22 cellular contexts compared by ENCODE assay signal in genomic region chr10:116039604-116040003, GRCh38.
DNase-seq lines count a peak whose midpoint lies in the region; TF ChIP-seq lines count a peak whose summit lies in the region.
"Had no signal": no experiment of that assay in that cellular context is flagged by ENCODE, and none has a peak within 500 bp of the region (broad histone marks: within the 10 kb centered on the region; RNA-seq: fewer than 3 reads in every experiment).

No MANE protein-coding gene starts in this region.

- POLR2A ChIA-PET in activated CD4-positive, alpha-beta memory T cell treated with anti-CD3 and anti-CD28 coated beads, Interleukin-2, amount 10 ng/mL, durations not matched to agents 7 days and 5 days (lab: Charles Lee): no interaction called here

- H3K79me2 ChIP-seq in Loucy (ENCODE audit: insufficient read depth, low read length): no peaks in the 10 kb centered on the region

- H3K9me3 ChIP-seq in Loucy (ENCODE audit: insufficient read depth, low read depth, low read length): no peaks in the 10 kb centered on the region
- H3K9me3 ChIP-seq: BE2C, BLaER1 had no signal

- peak overlapping the region; percentile 5; the same call in 1 of the 2 replicates for H2AFZ ChIP-seq in Loucy (ENCODE audit: low read length)

- no peak for TF ChIP-seq CTCF in Loucy (conservative IDR thresholded peaks at IDR 0.05; ENCODE audit: low read length)

- no peaks in the 10 kb centered on the region for H3K36me3 ChIP-seq in Loucy (ENCODE audit: insufficient read depth, low read length)
- H3K36me3 ChIP-seq: BE2C, BLaER1 had no signal

- no peaks in the 10 kb centered on the region for H3K27me3 Mint-ChIP-seq in activated CD4-positive, alpha-beta memory T cell treated with anti-CD3 and anti-CD28 coated beads, Interleukin-2, amount 10 ng/mL, durations not matched to agents 7 days and 5 days
- H3K27me3 Mint-ChIP-seq: CD4-positive, alpha-beta memory T cell; CD4-positive, CD25-positive, alpha-beta regulatory T cell; CD8-positive, alpha-beta memory T cell had no signal

- H3K4me1 Mint-ChIP-seq in activated CD4-positive, alpha-beta memory T cell treated with anti-CD3 and anti-CD28 coated beads, Interleukin-2, amount 10 ng/mL, durations not matched to agents 7 days and 5 days: no peaks in the 10 kb centered on the region
- H3K4me1 Mint-ChIP-seq: CD14-positive monocyte; CD4-positive, alpha-beta memory T cell; CD4-positive, CD25-positive, alpha-beta regulatory T cell; CD8-positive, alpha-beta memory T cell had no signal

- no peaks in the 10 kb centered on the region for H3K36me3 Mint-ChIP-seq in activated CD4-positive, alpha-beta memory T cell treated with anti-CD3 and anti-CD28 coated beads, Interleukin-2, amount 10 ng/mL, durations not matched to agents 7 days and 5 days (ENCODE audit: low read depth)
- H3K36me3 Mint-ChIP-seq: CD14-positive monocyte; CD4-positive, alpha-beta memory T cell; CD4-positive, CD25-positive, alpha-beta regulatory T cell; CD8-positive, alpha-beta memory T cell had no signal

- CTCF ChIA-PET in activated CD4-positive, alpha-beta memory T cell treated with anti-CD3 and anti-CD28 coated beads, Interleukin-2, amount 10 ng/mL, durations not matched to agents 7 days and 5 days (lab: Charles Lee): no interaction called here

- H3K27ac Mint-ChIP-seq in activated CD4-positive, alpha-beta memory T cell treated with anti-CD3 and anti-CD28 coated beads, Interleukin-2, amount 10 ng/mL, durations not matched to agents 7 days and 5 days: no peak overlapping the region
- H3K27ac Mint-ChIP-seq: CD14-positive monocyte; CD4-positive, alpha-beta memory T cell; CD4-positive, CD25-positive, alpha-beta regulatory T cell; CD8-positive, alpha-beta memory T cell had no signal

- H3K4me2 ChIP-seq in Loucy (ENCODE audit: low read depth, low read length, poor library complexity, severe bottlenecking): no peak overlapping the region
- H3K4me2 ChIP-seq: BLaER1 had no signal

- H3K4me1 ChIP-seq in Loucy (ENCODE audit: insufficient read depth, low read length, poor library complexity, severe bottlenecking): peaks cover 19% of the 10 kb centered on the region
- H3K4me1 ChIP-seq: BE2C had no signal

- H3K9me2 ChIP-seq in Loucy (replicated peaks; ENCODE audit: low read depth, low read length): no peaks in the 10 kb centered on the region

- H3K4me3 Mint-ChIP-seq in activated CD4-positive, alpha-beta memory T cell treated with anti-CD3 and anti-CD28 coated beads, Interleukin-2, amount 10 ng/mL, durations not matched to agents 7 days and 5 days: no peak overlapping the region
- H3K4me3 Mint-ChIP-seq: CD14-positive monocyte; CD4-positive, alpha-beta memory T cell; CD4-positive, CD25-positive, alpha-beta regulatory T cell; CD8-positive, alpha-beta memory T cell had no signal

- H3K9ac ChIP-seq in Loucy (ENCODE audit: low read depth, low read length, poor library complexity, severe bottlenecking): no peak overlapping the region
- H3K9ac ChIP-seq: BLaER1 had no signal

- peaks cover 2% of the 10 kb centered on the region for H3K9me3 Mint-ChIP-seq in activated CD4-positive, alpha-beta memory T cell treated with anti-CD3 and anti-CD28 coated beads, Interleukin-2, amount 10 ng/mL, durations not matched to agents 7 days and 5 days

- no peaks in the 10 kb centered on the region for H4K20me1 ChIP-seq in Loucy (ENCODE audit: insufficient read depth, low read length, poor library complexity, severe bottlenecking)
- H4K20me1 ChIP-seq: BLaER1 had no signal

- H3F3A ChIP-seq in Loucy (ENCODE audit: low read depth): no peaks in the 10 kb centered on the region

- H3K4me3 ChIP-seq in Loucy (ENCODE audit: low read length, poor library complexity, severe bottlenecking): no peak overlapping the region
- H3K4me3 ChIP-seq: BLaER1, GM12878 had no signal

- DNase-seq in renal cortical epithelial cell (ENCODE audit: low read depth): peak; percentile 3
- DNase-seq in putamen (ENCODE audit: low spot score): no peak
- no peak for DNase-seq in activated CD4-positive, alpha-beta memory T cell treated with anti-CD3 and anti-CD28 coated beads, Interleukin-2, amount 10 ng/mL, durations not matched to agents 7 days and 5 days
- DNase-seq in NCI-H1694 treated with DMSO at 0.1 percent for 48 hours (lab: John Stamatoyannopoulos, UW): no peak
- DNase-seq: 8988T; BE2C; C1 segment of cervical spinal cord; CD4-positive, alpha-beta memory T cell; CD4-positive, CD25-positive, alpha-beta regulatory T cell; CD8-positive, alpha-beta memory T cell; COR-L47; DMS 273 treated with DMSO at 0.1 percent for 48 hours; DMS153; DMS53; DMS79; DND-41; EL; GDM1 had no signal

- H3K27me3 ChIP-seq in Loucy (ENCODE audit: insufficient read depth, low read length, poor library complexity, severe bottlenecking): no peaks in the 10 kb centered on the region
- H3K27me3 ChIP-seq: BE2C, BLaER1 had no signal
